17 cellular contexts compared by ENCODE assay signal in genomic region chr3:126962756-126963155, GRCh38. TPM values are rescaled to one million over a fixed set of nuclear protein-coding genes. Genes with fewer than 3 reads are reported as not detected.
DNase-seq lines count a peak whose midpoint lies in the region; ATAC-seq and TF ChIP-seq lines count a peak whose summit lies in the region.
"Had no signal": no experiment of that assay in that cellular context is flagged by ENCODE, and none has a peak within 500 bp of the region (broad histone marks: within the 10 kb centered on the region; RNA-seq: fewer than 3 reads in every experiment).

No MANE protein-coding gene starts in this region.

- no peak overlapping the region for H3K4me3 Mint-ChIP-seq in activated T-cell treated with anti-CD3 and anti-CD28 coated beads, Interleukin-2, amount 50 U/mL, for 24 hours
- H3K4me3 Mint-ChIP-seq in central memory CD8-positive, alpha-beta T cell: no peak overlapping the region
- H3K4me3 Mint-ChIP-seq in naive thymus-derived CD4-positive, alpha-beta T cell: no peak overlapping the region
- H3K4me3 Mint-ChIP-seq: H9 had no signal

- H3K27ac ChIP-seq in osteoblast (ENCODE audit: low read depth, low read length) (no peak overlapping the region), spleen (no peak overlapping the region)
- H3K27ac ChIP-seq in naive thymus-derived CD4-positive, alpha-beta T cell (ENCODE audit: low read depth, low read length): no peak overlapping the region
- H3K27ac ChIP-seq: Peyer's patch had no signal

- no peak for TF ChIP-seq POLR2A in spleen (IDR thresholded peaks at IDR 0.05)

- H3K4me2 ChIP-seq in osteoblast (ENCODE audit: insufficient read depth, low read length): no peak overlapping the region

- peaks cover 24% of the 10 kb centered on the region for H3K36me3 Mint-ChIP-seq in activated T-cell treated with anti-CD3 and anti-CD28 coated beads, Interleukin-2, amount 50 U/mL, for 24 hours (ENCODE audit: low read depth)
- H3K36me3 Mint-ChIP-seq in central memory CD8-positive, alpha-beta T cell (ENCODE audit: insufficient read depth): peaks cover 1% of the 10 kb centered on the region
- peaks cover 0 to 4% (median 0%) of the 10 kb centered on the region in 5 donors for H3K36me3 Mint-ChIP-seq in naive thymus-derived CD4-positive, alpha-beta T cell

- TF ChIP-seq CTCF in osteoblast (IDR thresholded peaks at IDR 0.05; ENCODE audit: extremely low read depth, low read depth, low read length) (no peak), spleen (IDR thresholded peaks at IDR 0.05 in 8 of 11, conservative IDR thresholded peaks at IDR 0.05 in 3 of 11) (no peak)

- WGBS in spleen, 5 donors: 90 to 95% (median 93%) methylated on average over 8 of the region's 8 CpGs

- no peaks in the 10 kb centered on the region for H3K27me3 ChIP-seq in osteoblast (ENCODE audit: insufficient read depth, low read length)
- H3K27me3 ChIP-seq in spleen (replicated peaks in 1 of 7): peaks cover 0 to 4% (median 0%) of the 10 kb centered on the region in 7 donors
- no peaks in the 10 kb centered on the region for H3K27me3 ChIP-seq in naive thymus-derived CD4-positive, alpha-beta T cell (ENCODE audit: control insufficient read depth in 2 of 2, insufficient read depth in 2 of 2, low read length in 2 of 2)
- H3K27me3 ChIP-seq: Peyer's patch had no signal

- POLR2A ChIA-PET in naive thymus-derived CD4-positive, alpha-beta T cell (lab: Charles Lee): no interaction called here

- H3K27ac Mint-ChIP-seq in activated T-cell treated with anti-CD3 and anti-CD28 coated beads, Interleukin-2, amount 50 U/mL, for 24 hours: peak overlapping the region; percentile 33
- peak overlapping the region; percentile 44 for H3K27ac Mint-ChIP-seq in central memory CD8-positive, alpha-beta T cell (ENCODE audit: low read depth)
- H3K27ac Mint-ChIP-seq in naive thymus-derived CD4-positive, alpha-beta T cell: no peak overlapping the region

- CTCF ChIA-PET in naive thymus-derived CD4-positive, alpha-beta T cell (lab: Charles Lee): no interaction called here

- H3K79me2 ChIP-seq in osteoblast (ENCODE audit: insufficient read depth, low read length): no peaks in the 10 kb centered on the region

- DNase-seq in activated T-cell treated with anti-CD3 and anti-CD28 coated beads, Interleukin-2, amount 50 U/mL, for 24 hours: no peak
- no peak for DNase-seq in activated T-cell treated with anti-CD3 and anti-CD28 coated beads for 4 hours
- no peak for DNase-seq in central memory CD8-positive, alpha-beta T cell (ENCODE audit: low spot score in 2 of 2)
- DNase-seq in osteoblast (ENCODE audit: insufficient read length, low spot score, missing footprints): peak; percentile 31
- peak; percentile 66 for DNase-seq in spleen
- DNase-seq in amygdala (lab: John Stamatoyannopoulos, UW): no peak
- no peak for DNase-seq in NCI-H2227 (lab: John Stamatoyannopoulos, UW; ENCODE audit: unreplicated experiment)
- DNase-seq in naive thymus-derived CD4-positive, alpha-beta T cell: no peak
- DNase-seq: 8988T, C1 segment of cervical spinal cord, H9, IMR-90, Kasumi-1, NCI-H187 treated with DMSO at 0.1 percent for 48 hours, NCI-H2171 treated with DMSO at 0.1 percent for 48 hours, NCI-H510A had no signal

- H2AFZ ChIP-seq in osteoblast (ENCODE audit: low read length): no peak overlapping the region

- H3K9me3 ChIP-seq in osteoblast (ENCODE audit: low read depth, low read length): no peaks in the 10 kb centered on the region
- H3K9me3 ChIP-seq in spleen: no peaks in the 10 kb centered on the region
- no peaks in the 10 kb centered on the region for H3K9me3 ChIP-seq in naive thymus-derived CD4-positive, alpha-beta T cell (ENCODE audit: control insufficient read depth in 2 of 3, low read length in 3 of 3)
- H3K9me3 ChIP-seq: Peyer's patch had no signal

- H4K20me1 ChIP-seq in osteoblast (ENCODE audit: insufficient read depth, low read length): no peaks in the 10 kb centered on the region

- ATAC-seq in central memory CD8-positive, alpha-beta T cell (replicated peaks; ENCODE audit: extremely low read depth, poor library complexity, severe bottlenecking): no peak
- ATAC-seq in naive thymus-derived CD4-positive, alpha-beta T cell: no peak

- no peaks in the 10 kb centered on the region for H3K4me1 Mint-ChIP-seq in activated T-cell treated with anti-CD3 and anti-CD28 coated beads, Interleukin-2, amount 50 U/mL, for 24 hours (ENCODE audit: low read depth)
- no peaks in the 10 kb centered on the region for H3K4me1 Mint-ChIP-seq in central memory CD8-positive, alpha-beta T cell
- H3K4me1 Mint-ChIP-seq in naive thymus-derived CD4-positive, alpha-beta T cell: peaks cover 0 to 5% (median 0%) of the 10 kb centered on the region in 7 donors

- H3K4me3 ChIP-seq in osteoblast (ENCODE audit: insufficient read depth, low read length): no peak overlapping the region
- H3K4me3 ChIP-seq in spleen: no peak overlapping the region
- H3K4me3 ChIP-seq in naive thymus-derived CD4-positive, alpha-beta T cell (ENCODE audit: low read length): no peak overlapping the region
- H3K4me3 ChIP-seq: Peyer's patch had no signal

- intact Hi-C loops in spleen (cut with DNase I; ENCODE audit: low total_unique reads): no loop called here
- intact Hi-C loops in naive thymus-derived CD4-positive, alpha-beta T cell (cut with micrococcal nuclease): no loop called here

- H3K9me3 Mint-ChIP-seq in activated T-cell treated with anti-CD3 and anti-CD28 coated beads, Interleukin-2, amount 50 U/mL, for 24 hours: no peaks in the 10 kb centered on the region
- no peaks in the 10 kb centered on the region for H3K9me3 Mint-ChIP-seq in central memory CD8-positive, alpha-beta T cell
- H3K9me3 Mint-ChIP-seq in naive thymus-derived CD4-positive, alpha-beta T cell: no peaks in the 10 kb centered on the region
- H3K9me3 Mint-ChIP-seq: H9 had no signal

- no peaks in the 10 kb centered on the region for H3K27me3 Mint-ChIP-seq in activated T-cell treated with anti-CD3 and anti-CD28 coated beads, Interleukin-2, amount 50 U/mL, for 24 hours
- H3K27me3 Mint-ChIP-seq in central memory CD8-positive, alpha-beta T cell: no peaks in the 10 kb centered on the region
- H3K27me3 Mint-ChIP-seq in naive thymus-derived CD4-positive, alpha-beta T cell: no peaks in the 10 kb centered on the region

- H3K4me1 ChIP-seq in osteoblast (ENCODE audit: insufficient read depth, low read length): peaks cover 20% of the 10 kb centered on the region
- peaks cover 10 to 34% (median 26%) of the 10 kb centered on the region in 6 donors for H3K4me1 ChIP-seq in spleen
- H3K4me1 ChIP-seq in naive thymus-derived CD4-positive, alpha-beta T cell (ENCODE audit: control insufficient read depth in 2 of 2, insufficient read depth in 2 of 2, low read length in 2 of 2): no peaks in the 10 kb centered on the region
- H3K4me1 ChIP-seq: Peyer's patch had no signal

- H3K36me3 ChIP-seq in osteoblast (ENCODE audit: insufficient read depth, low read length): no peaks in the 10 kb centered on the region
- peaks cover 0 to 5% (median 0%) of the 10 kb centered on the region in 6 donors for H3K36me3 ChIP-seq in spleen
- no peaks in the 10 kb centered on the region for H3K36me3 ChIP-seq in naive thymus-derived CD4-positive, alpha-beta T cell (ENCODE audit: control insufficient read depth in 2 of 3, insufficient read depth in 3 of 3, low read length in 3 of 3)
- H3K36me3 ChIP-seq: Peyer's patch had no signal

RNA-seq across cellular contexts. Expression of gene PLXNA1, which starts 20.2 kb away (rescaled TPM):
- total RNA-seq in osteoblast (91.3 and 107 TPM in 2 replicates), spleen (10 to 100 TPM; 27.8 to 47.6 (median 41.4) TPM)
- 10 to 100 TPM in 1 of 3 donors, 1 to 10 TPM in 2; 3.7 to 11.9 (median 3.8) TPM for polyA plus RNA-seq in spleen
- 10 to 100 TPM in 3 of 5 experiments, 1 to 10 TPM in 2; 7.8 to 16.8 (median 10.7) TPM for total RNA-seq in naive thymus-derived CD4-positive, alpha-beta T cell
- polyA plus RNA-seq in naive thymus-derived CD4-positive, alpha-beta T cell: 1 to 10 TPM in 1 of 2 donors, under 1 TPM in 1; 0.27 to 1.6 TPM

Comparison
In these comparisons a context has a peak if more than half of its experiments do, and no peak if none do; other contexts are left out.
1. DNase-seq: peak in osteoblast (single experiment) and spleen (single experiment); none in activated T-cell treated with anti-CD3 and anti-CD28 coated beads, Interleukin-2, amount 50 U/mL, for 24 hours (single experiment), activated T-cell treated with anti-CD3 and anti-CD28 coated beads for 4 hours (single experiment), central memory CD8-positive, alpha-beta T cell (0 of 2), amygdala (0 of 56), NCI-H2227 (single experiment) and naive thymus-derived CD4-positive, alpha-beta T cell (0 of 9).
2. H3K27ac Mint-ChIP-seq: peak in activated T-cell treated with anti-CD3 and anti-CD28 coated beads, Interleukin-2, amount 50 U/mL, for 24 hours (single experiment) and central memory CD8-positive, alpha-beta T cell (single experiment); none in naive thymus-derived CD4-positive, alpha-beta T cell (0 of 9).